ENCODE assay signal across 9 cellular contexts in genomic region chr10:70233939-70234300, GRCh38. TPM values are rescaled to one million over a fixed set of nuclear protein-coding genes. Genes with fewer than 3 reads are reported as not detected.
DNase-seq lines count a peak whose midpoint lies in the region; ATAC-seq lines count a peak whose summit lies in the region.
"Had no signal": no experiment of that assay in that cellular context is flagged by ENCODE, and none has a peak within 500 bp of the region (broad histone marks: within the 10 kb centered on the region; RNA-seq: fewer than 3 reads in every experiment).

No MANE protein-coding gene starts in this region.

- H3K9me3 ChIP-seq in subcutaneous abdominal adipose tissue (ENCODE audit: control insufficient read depth in 5 of 5, low read length in 5 of 5): no peaks in the 10 kb centered on the region

- peaks cover 0 to 3% (median 0%) of the 10 kb centered on the region in 5 donors for H3K27me3 ChIP-seq in subcutaneous abdominal adipose tissue (ENCODE audit: control insufficient read depth in 5 of 5, insufficient read depth in 4 of 5, low read length in 5 of 5)

- intact Hi-C loops in activated T-helper 1 cell treated with anti-CD3 and anti-CD28 coated beads, Interleukin-12 subunit alpha, Interleukin-12 subunit beta, Interleukin-2, Interleukin-4 antibody, amounts not matched to agents 30 ng/mL and 10 ng/mL and 1 ng/mL, durations not matched to agents 14 hours and 24 hours and 36 hours (cut with micrococcal nuclease): loop anchor here (1.0 to 10.0 kb wide), 8 partner anchors 13 to 341 kb away; partner anchors contain the start of genes EIF4EBP2, LRRC20, PALD1 and SAR1A

- H3K9me3 Mint-ChIP-seq in T-helper 2 cell treated with Interferon-gamma antibody and Interleukin-4, amounts not matched to agents 5 μg/mL and 100 μg/mL, for 36 hours: peaks cover 4% of the 10 kb centered on the region
- H3K9me3 Mint-ChIP-seq in activated T-helper 1 cell treated with anti-CD3 and anti-CD28 coated beads, Interleukin-12 subunit alpha, Interleukin-12 subunit beta, Interleukin-2, Interleukin-4 antibody, amounts not matched to agents 30 ng/mL and 10 ng/mL and 1 ng/mL, durations not matched to agents 14 hours and 24 hours and 36 hours: no peaks in the 10 kb centered on the region

- H3K27me3 Mint-ChIP-seq in T-helper 2 cell treated with Interferon-gamma antibody and Interleukin-4, amounts not matched to agents 5 μg/mL and 100 μg/mL, for 36 hours (ENCODE audit: low read depth): no peaks in the 10 kb centered on the region
- no peaks in the 10 kb centered on the region for H3K27me3 Mint-ChIP-seq in activated T-helper 1 cell treated with anti-CD3 and anti-CD28 coated beads, Interleukin-12 subunit alpha, Interleukin-12 subunit beta, Interleukin-2, Interleukin-4 antibody, amounts not matched to agents 30 ng/mL and 10 ng/mL and 1 ng/mL, durations not matched to agents 14 hours and 24 hours and 36 hours (ENCODE audit: insufficient read depth)

- no peak for DNase-seq in T-helper 2 cell treated with Interferon-gamma antibody and Interleukin-4, amounts not matched to agents 5 μg/mL and 100 μg/mL, for 36 hours (ENCODE audit: low spot score)
- DNase-seq in T-helper 2 cell (no peak), iPS-NIHi11 (ENCODE audit: low spot score) (peak; percentile 51), cerebellum (ENCODE audit: low spot score) (no peak)
- no peak for DNase-seq in activated T-helper 1 cell treated with anti-CD3 and anti-CD28 coated beads, Interleukin-12 subunit alpha, Interleukin-12 subunit beta, Interleukin-2, Interleukin-4 antibody, amounts not matched to agents 30 ng/mL and 10 ng/mL and 1 ng/mL, durations not matched to agents 14 hours and 24 hours and 36 hours (ENCODE audit: low spot score)

- peaks cover 18% of the 10 kb centered on the region for H3K4me1 Mint-ChIP-seq in T-helper 2 cell treated with Interferon-gamma antibody and Interleukin-4, amounts not matched to agents 5 μg/mL and 100 μg/mL, for 36 hours (ENCODE audit: low read depth)
- H3K4me1 Mint-ChIP-seq in activated T-helper 1 cell treated with anti-CD3 and anti-CD28 coated beads, Interleukin-12 subunit alpha, Interleukin-12 subunit beta, Interleukin-2, Interleukin-4 antibody, amounts not matched to agents 30 ng/mL and 10 ng/mL and 1 ng/mL, durations not matched to agents 14 hours and 24 hours and 36 hours (ENCODE audit: low read depth): peaks cover 38% of the 10 kb centered on the region

- H3K9ac ChIP-seq in subcutaneous abdominal adipose tissue (ENCODE audit: low read length in 5 of 5): peak overlapping the region in 4 of 5 donors; percentile 75 to 83 (median 78)

- peak overlapping the region; percentile 49 to 82 (median 76) for H3K4me3 ChIP-seq in subcutaneous abdominal adipose tissue (ENCODE audit: low read depth in 1 of 5, low read length in 5 of 5)

- H3K36me3 ChIP-seq in subcutaneous abdominal adipose tissue (ENCODE audit: control insufficient read depth in 5 of 5, insufficient read depth in 5 of 5, low read length in 5 of 5): peaks cover 0 to 5% (median 0%) of the 10 kb centered on the region in 5 donors

- H3K4me1 ChIP-seq in subcutaneous abdominal adipose tissue (ENCODE audit: control insufficient read depth in 5 of 5, insufficient read depth in 5 of 5, low read length in 5 of 5): peaks cover 2 to 42% (median 34%) of the 10 kb centered on the region in 5 donors

- peak overlapping the region; percentile 90 for H3K27ac Mint-ChIP-seq in T-helper 2 cell treated with Interferon-gamma antibody and Interleukin-4, amounts not matched to agents 5 μg/mL and 100 μg/mL, for 36 hours
- peak overlapping the region; percentile 84 for H3K27ac Mint-ChIP-seq in activated T-helper 1 cell treated with anti-CD3 and anti-CD28 coated beads, Interleukin-12 subunit alpha, Interleukin-12 subunit beta, Interleukin-2, Interleukin-4 antibody, amounts not matched to agents 30 ng/mL and 10 ng/mL and 1 ng/mL, durations not matched to agents 14 hours and 24 hours and 36 hours

- H3K36me3 Mint-ChIP-seq in T-helper 2 cell treated with Interferon-gamma antibody and Interleukin-4, amounts not matched to agents 5 μg/mL and 100 μg/mL, for 36 hours (ENCODE audit: low read depth): peaks cover 15% of the 10 kb centered on the region
- peaks cover 12% of the 10 kb centered on the region for H3K36me3 Mint-ChIP-seq in activated T-helper 1 cell treated with anti-CD3 and anti-CD28 coated beads, Interleukin-12 subunit alpha, Interleukin-12 subunit beta, Interleukin-2, Interleukin-4 antibody, amounts not matched to agents 30 ng/mL and 10 ng/mL and 1 ng/mL, durations not matched to agents 14 hours and 24 hours and 36 hours (ENCODE audit: low read depth)

- ATAC-seq in GM19397 (IDR thresholded peaks at IDR 0.05; ENCODE audit: unreplicated experiment) (no peak), GM19023 (IDR thresholded peaks at IDR 0.05; ENCODE audit: unreplicated experiment) (no peak)

- peak overlapping the region; percentile 74 for H3K27ac ChIP-seq in subcutaneous abdominal adipose tissue (ENCODE audit: low read depth, low read length)

- H3K4me3 Mint-ChIP-seq in T-helper 2 cell treated with Interferon-gamma antibody and Interleukin-4, amounts not matched to agents 5 μg/mL and 100 μg/mL, for 36 hours: peak overlapping the region; percentile 87
- peak overlapping the region; percentile 86 for H3K4me3 Mint-ChIP-seq in activated T-helper 1 cell treated with anti-CD3 and anti-CD28 coated beads, Interleukin-12 subunit alpha, Interleukin-12 subunit beta, Interleukin-2, Interleukin-4 antibody, amounts not matched to agents 30 ng/mL and 10 ng/mL and 1 ng/mL, durations not matched to agents 14 hours and 24 hours and 36 hours

RNA-seq across cellular contexts. Expression of gene PPA1, which starts 0.7 kb away (rescaled TPM):
- 374 and 393 TPM in 2 replicates for total RNA-seq in activated T-helper 1 cell treated with anti-CD3 and anti-CD28 coated beads, Interleukin-12 subunit alpha, Interleukin-12 subunit beta, Interleukin-2, Interleukin-4 antibody, amounts not matched to agents 30 ng/mL and 10 ng/mL and 1 ng/mL, durations not matched to agents 14 hours and 24 hours and 36 hours
- 137 TPM for total RNA-seq in cerebellum

RNA-seq across cellular contexts. Expression of gene NPFFR1, which starts 49.9 kb away (rescaled TPM):
- not detected in 2 replicates for total RNA-seq in activated T-helper 1 cell treated with anti-CD3 and anti-CD28 coated beads, Interleukin-12 subunit alpha, Interleukin-12 subunit beta, Interleukin-2, Interleukin-4 antibody, amounts not matched to agents 30 ng/mL and 10 ng/mL and 1 ng/mL, durations not matched to agents 14 hours and 24 hours and 36 hours
- total RNA-seq in cerebellum: 0.54 TPM
- total RNA-seq: Daoy had no signal
